Comparison of ENCODE assay signal across 25 cellular contexts in the genomic region with DNA sequence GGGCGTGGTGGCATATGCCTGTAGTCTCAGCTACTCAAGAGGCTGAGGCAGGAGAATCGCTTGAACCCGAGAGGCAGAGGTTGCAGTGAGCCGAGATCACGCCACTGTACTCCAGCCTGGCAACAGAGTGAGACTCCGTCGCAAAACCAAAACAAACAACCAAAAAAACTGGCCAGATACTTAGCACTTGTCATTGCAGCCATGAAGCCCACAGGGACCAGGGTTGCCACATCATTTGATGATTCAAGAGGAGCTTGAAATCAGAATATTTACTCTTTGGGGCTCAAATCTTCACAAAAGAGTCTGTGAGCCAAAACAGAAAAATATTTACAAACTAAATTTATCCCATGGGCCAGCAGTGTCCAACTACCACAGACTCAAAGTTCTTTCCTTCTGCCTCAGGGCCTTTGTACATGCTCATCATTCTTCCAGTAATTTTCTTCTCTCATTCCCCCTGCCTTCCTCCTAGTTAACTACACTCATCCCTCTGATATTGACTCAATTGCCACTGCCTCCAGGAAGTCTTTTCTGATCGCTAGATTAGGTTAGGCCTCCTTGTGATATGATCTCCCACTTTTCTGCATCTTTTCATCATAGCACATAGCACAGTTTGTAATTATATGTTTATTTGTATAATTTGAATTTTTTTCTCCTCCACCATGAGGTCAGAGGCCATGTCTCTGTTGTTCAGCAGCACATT.
DNase-seq lines count a peak whose midpoint lies in the region; ATAC-seq and TF ChIP-seq lines count a peak whose summit lies in the region.
"Had no signal": no experiment of that assay in that cellular context is flagged by ENCODE, and none has a peak within 500 bp of the region (broad histone marks: within the 10 kb centered on the region; RNA-seq: fewer than 3 reads in every experiment).

No MANE protein-coding gene starts in this region.

- TF ChIP-seq POLR2A in gastroesophageal sphincter (IDR thresholded peaks at IDR 0.05), result no peak
- no peak for TF ChIP-seq POLR2A in erythroblast (IDR thresholded peaks at IDR 0.05; ENCODE audit: low read length)

- H3K27me3 ChIP-seq in right cardiac atrium (ENCODE audit: control insufficient read depth, insufficient read depth), result no peaks in the 10 kb centered on the region
- H3K27me3 ChIP-seq in gastroesophageal sphincter, result no peaks in the 10 kb centered on the region
- H3K27me3 ChIP-seq in subcutaneous abdominal adipose tissue (ENCODE audit: control insufficient read depth in 5 of 5, insufficient read depth in 4 of 5, low read length in 5 of 5), result no peaks in the 10 kb centered on the region
- H3K27me3 ChIP-seq: body of pancreas, esophagus squamous epithelium, suprapubic skin, uterus had no signal

- H3K36me3 ChIP-seq in gastroesophageal sphincter (no peaks in the 10 kb centered on the region), subcutaneous abdominal adipose tissue (ENCODE audit: control insufficient read depth in 5 of 5, insufficient read depth in 5 of 5, low read length in 5 of 5) (no peaks in the 10 kb centered on the region), mucosa of descending colon (ENCODE audit: low read depth) (no peaks in the 10 kb centered on the region)
- H3K36me3 ChIP-seq: esophagus squamous epithelium, suprapubic skin, uterus had no signal

- H3K27ac Mint-ChIP-seq in T-cell, result peak overlapping the region; percentile 9 to 47
- H3K27ac Mint-ChIP-seq: activated T-cell treated with anti-CD3 and anti-CD28 coated beads, Interleukin-2, amount 50 U/mL, for 72 hours; CD8-positive, alpha-beta T cell had no signal

- intact Hi-C loops in right cardiac atrium (cut with DNase I), result loop anchor here in 3 of 4 donors (5.0 to 10.0 kb wide), 3 partner anchors 760 to 1187 kb away; no protein-coding TSS in a partner anchor
- intact Hi-C loops in Right ventricle myocardium inferior (cut with DNase I), result loop anchor here (2.0 to 5.0 kb wide), 7 partner anchors 69 to 1189 kb away; no protein-coding TSS in a partner anchor
- intact Hi-C loops in mucosa of descending colon (cut with DNase I, micrococcal nuclease), result loop anchor here (10.0 kb wide), 2 partner anchors 427 to 1187 kb away; a partner anchor contains a TSS

- POLR2A ChIA-PET in T-cell (lab: Charles Lee), result interaction anchor here in 1 of 2 donors (0.7 kb wide), 1 partner anchor 734 kb away, joined by 3 read pairs; no protein-coding TSS in a partner anchor

- no peak for TF ChIP-seq CTCF in gastroesophageal sphincter (IDR thresholded peaks at IDR 0.05)
- TF ChIP-seq CTCF in mucosa of descending colon (IDR thresholded peaks at IDR 0.05), result no peak
- TF ChIP-seq CTCF in coronary artery (IDR thresholded peaks at IDR 0.05), result no peak

- no peak overlapping the region for H3K4me3 Mint-ChIP-seq in T-cell
- H3K4me3 Mint-ChIP-seq: activated T-cell treated with anti-CD3 and anti-CD28 coated beads, Interleukin-2, amount 50 U/mL, for 72 hours; CD8-positive, alpha-beta T cell; effector memory CD8-positive, alpha-beta T cell; natural killer cell had no signal

- no peak overlapping the region for H3K27ac ChIP-seq in right cardiac atrium (ENCODE audit: low read length)
- H3K27ac ChIP-seq in gastroesophageal sphincter, result no peak overlapping the region
- peak overlapping the region; percentile 74 for H3K27ac ChIP-seq in subcutaneous abdominal adipose tissue (ENCODE audit: low read depth, low read length)
- H3K27ac ChIP-seq in coronary artery, result peak overlapping the region in 1 of 2 donors; percentile 2
- H3K27ac ChIP-seq: esophagus squamous epithelium, parathyroid adenoma had no signal

- ATAC-seq in right cardiac atrium (peak in 1 of 2 donors; percentile 46), Right ventricle myocardium inferior (no peak), T-cell (replicated peaks in 1 of 4) (no peak), gastroesophageal sphincter (peak; percentile 22), mucosa of descending colon (no peak)
- ATAC-seq: activated naive CD4-positive, alpha-beta T cell treated with anti-CD3 and anti-CD28 coated beads, Interleukin-2, amount 50 U/mL, for 72 hours; activated T-cell treated with anti-CD3 and anti-CD28 coated beads, Interleukin-2, amount 50 U/mL, for 72 hours; body of pancreas; CD8-positive, alpha-beta T cell; effector memory CD8-positive, alpha-beta T cell; natural killer cell had no signal

- peaks cover 4% of the 10 kb centered on the region for H3K4me1 ChIP-seq in right cardiac atrium (ENCODE audit: control insufficient read depth, insufficient read depth, low read length)
- H3K4me1 ChIP-seq in gastroesophageal sphincter, result peaks cover 0 to 10% (median 0%) of the 10 kb centered on the region in 3 donors
- peaks cover 0 to 40% (median 28%) of the 10 kb centered on the region in 5 donors for H3K4me1 ChIP-seq in subcutaneous abdominal adipose tissue (ENCODE audit: control insufficient read depth in 5 of 5, insufficient read depth in 5 of 5, low read length in 5 of 5)
- H3K4me1 ChIP-seq in mucosa of descending colon (ENCODE audit: low read depth), result no peaks in the 10 kb centered on the region
- H3K4me1 ChIP-seq: uterus had no signal

- H3K4me1 Mint-ChIP-seq in T-cell, result peaks cover 3 to 32% (median 21%) of the 10 kb centered on the region in 3 donors

- no peaks in the 10 kb centered on the region for H3K27me3 Mint-ChIP-seq in T-cell
- H3K27me3 Mint-ChIP-seq: effector memory CD8-positive, alpha-beta T cell had no signal

- H3K9me3 ChIP-seq in right cardiac atrium (ENCODE audit: control insufficient read depth, low read length), result no peaks in the 10 kb centered on the region
- no peaks in the 10 kb centered on the region for H3K9me3 ChIP-seq in gastroesophageal sphincter
- H3K9me3 ChIP-seq in subcutaneous abdominal adipose tissue (ENCODE audit: control insufficient read depth in 5 of 5, low read length in 5 of 5), result no peaks in the 10 kb centered on the region
- no peaks in the 10 kb centered on the region for H3K9me3 ChIP-seq in mucosa of descending colon
- H3K9me3 ChIP-seq: body of pancreas, esophagus squamous epithelium, suprapubic skin, uterus had no signal

- H3K9ac ChIP-seq in subcutaneous abdominal adipose tissue (ENCODE audit: low read length in 5 of 5), result no peak overlapping the region
- H3K9ac ChIP-seq: parathyroid adenoma had no signal

- CTCF ChIA-PET in T-cell (lab: Charles Lee), result interaction anchor here (0.7 to 3.7 kb wide), 10 partner anchors 9 to 1190 kb away, joined by 3 to 42 read pairs (median 4); a partner anchor contains a TSS

- DNase-seq in right cardiac atrium (peak in 2 of 3 donors; percentile 33 to 61), Right ventricle myocardium inferior (ENCODE audit: missing footprints) (no peak), T-cell (no peak), mucosa of descending colon (no peak), coronary artery (ENCODE audit: low spot score) (no peak), erythroblast (lab: John Stamatoyannopoulos, UW) (no peak)
- DNase-seq: activated CD4-positive, CD25-positive, alpha-beta regulatory T cell treated with anti-CD3 and anti-CD28 coated beads, Interleukin-2, amount 50 U/mL, for 72 hours; activated T-cell treated with anti-CD3 and anti-CD28 coated beads, Interleukin-2, amount 50 U/mL, for 72 hours; CD8-positive, alpha-beta T cell; DMS53; effector memory CD8-positive, alpha-beta T cell; esophagus squamous epithelium; GF-D8; head of caudate nucleus; mesendoderm; MM.1S; natural killer cell; NCI-H748 treated with DMSO at 0.1 percent for 48 hours; uterus had no signal

- H3K9me3 Mint-ChIP-seq in T-cell, result peaks cover 0 to 5% (median 0%) of the 10 kb centered on the region in 3 donors
- H3K9me3 Mint-ChIP-seq: activated T-cell treated with anti-CD3 and anti-CD28 coated beads, Interleukin-2, amount 50 U/mL, for 72 hours; CD8-positive, alpha-beta T cell; effector memory CD8-positive, alpha-beta T cell; natural killer cell had no signal

- WGBS in right cardiac atrium, result 86% methylated on average over 8 of the region's 8 CpGs
- 96 to 100% methylated on average over 1 to 8 of the region's 8 CpGs for WGBS in gastroesophageal sphincter (ENCODE audit: low coverage in 1 of 2), 2 donors

- H3K4me3 ChIP-seq in right cardiac atrium (ENCODE audit: low read length), result no peak overlapping the region
- H3K4me3 ChIP-seq in gastroesophageal sphincter, result no peak overlapping the region
- no peak overlapping the region for H3K4me3 ChIP-seq in subcutaneous abdominal adipose tissue (ENCODE audit: low read depth in 1 of 5, low read length in 5 of 5)
- H3K4me3 ChIP-seq in mucosa of descending colon, result no peak overlapping the region
- H3K4me3 ChIP-seq in coronary artery, result no peak overlapping the region
- H3K4me3 ChIP-seq: body of pancreas, esophagus squamous epithelium, suprapubic skin, uterus had no signal

- no peak for TF ChIP-seq EP300 in gastroesophageal sphincter (IDR thresholded peaks at IDR 0.05)

- H3K36me3 Mint-ChIP-seq in T-cell, result peaks cover 2% of the 10 kb centered on the region

Comparison
In these comparisons a context has a peak if more than half of its experiments do, and no peak if none do; other contexts are left out.
1. DNase-seq: peak in right cardiac atrium (2 of 3); none in Right ventricle myocardium inferior (single experiment), T-cell (0 of 34), mucosa of descending colon (0 of 3), coronary artery (single experiment) and erythroblast (0 of 2).